19 cellular contexts compared by ENCODE assay signal in genomic region chr7:127189885-127190284, GRCh38.
A peak's percentile ranks its signal among the peaks of the same experiment; 100 is the strongest.
DNase-seq lines count a peak whose midpoint lies in the region; ATAC-seq and TF ChIP-seq lines count a peak whose summit lies in the region.
"Had no signal": no experiment of that assay in that cellular context is flagged by ENCODE, and none has a peak within 500 bp of the region (broad histone marks: within the 10 kb centered on the region; RNA-seq: fewer than 3 reads in every experiment).

No MANE protein-coding gene starts in this region.

- ATAC-seq in HG03439 (IDR thresholded peaks at IDR 0.05; ENCODE audit: unreplicated experiment), result no peak
- ATAC-seq: stimulated activated naive CD8-positive, alpha-beta T cell treated with anti-CD3 and anti-CD28 coated beads, Interleukin-15, amount 100 ng/mL, for 72 hours had no signal

- H3K9me3 ChIP-seq in testis, result no peaks in the 10 kb centered on the region

- no peak for TF ChIP-seq CTCF in testis (IDR thresholded peaks at IDR 0.05)

- H3K36me3 ChIP-seq in testis (ENCODE audit: low read depth, missing control alignments), result no peaks in the 10 kb centered on the region

- 32 to 45% methylated on average over 3 of the region's 3 CpGs for whole genome bisulfite sequencing in testis, 2 donors

- DNase-seq in NCI-H1417 (lab: John Stamatoyannopoulos, UW), result peak; percentile 72 to 98 (median 94)
- peak; percentile 85 for DNase-seq in NCI-H510A (lab: John Stamatoyannopoulos, UW)
- DNase-seq in globus pallidus (ENCODE audit: low spot score), result peak; percentile 60
- peak; percentile 76 for DNase-seq in testis
- no peak for DNase-seq in posterior vena cava (ENCODE audit: low spot score)
- no peak for DNase-seq in stimulated activated CD4-positive, alpha-beta T cell treated with anti-CD3 and anti-CD28 coated beads, Interleukin-15, amount 100 ng/mL, for 24 hours
- DNase-seq: activated CD4-positive, alpha-beta memory T cell treated with anti-CD3 and anti-CD28 coated beads for 36 hours; activated effector memory CD4-positive, alpha-beta T cell treated with Interleukin-2 at 50 U/mL for 16 hours; CD4-positive, alpha-beta T cell; effector CD8-positive, alpha-beta T cell; GF-D8; GM23248; KG1; kidney; naive B cell; NCI-H2081 treated with DMSO at 0.1 percent for 48 hours; stimulated activated naive CD8-positive, alpha-beta T cell treated with anti-CD3 and anti-CD28 coated beads, Interleukin-15, amount 100 ng/mL, for 72 hours had no signal

- H3K4me3 ChIP-seq in testis, result no peak overlapping the region
- H3K4me3 ChIP-seq: GM23248 had no signal

- TF ChIP-seq POLR2A in testis (IDR thresholded peaks at IDR 0.05), result no peak

- intact Hi-C loops in testis (cut with DNase I; ENCODE audit: low total_unique reads), result no loop called here
- intact Hi-C loops in posterior vena cava (cut with DNase I), result no loop called here

- H3K4me1 ChIP-seq in testis, result peaks cover 8% of the 10 kb centered on the region

- no peaks in the 10 kb centered on the region for H3K27me3 ChIP-seq in testis

- no peak overlapping the region for H3K27ac ChIP-seq in testis
- H3K27ac ChIP-seq: GM23248, RWPE1 had no signal

Comparison
In these comparisons a context has a peak if more than half of its experiments do, and no peak if none do; other contexts are left out.
1. DNase-seq: peak in NCI-H1417 (3 of 3), NCI-H510A (single experiment), globus pallidus (single experiment) and testis (single experiment); none in posterior vena cava (single experiment) and stimulated activated CD4-positive, alpha-beta T cell treated with anti-CD3 and anti-CD28 coated beads, Interleukin-15, amount 100 ng/mL, for 24 hours (single experiment).